32 cellular contexts compared by ENCODE assay signal in the genomic region with DNA sequence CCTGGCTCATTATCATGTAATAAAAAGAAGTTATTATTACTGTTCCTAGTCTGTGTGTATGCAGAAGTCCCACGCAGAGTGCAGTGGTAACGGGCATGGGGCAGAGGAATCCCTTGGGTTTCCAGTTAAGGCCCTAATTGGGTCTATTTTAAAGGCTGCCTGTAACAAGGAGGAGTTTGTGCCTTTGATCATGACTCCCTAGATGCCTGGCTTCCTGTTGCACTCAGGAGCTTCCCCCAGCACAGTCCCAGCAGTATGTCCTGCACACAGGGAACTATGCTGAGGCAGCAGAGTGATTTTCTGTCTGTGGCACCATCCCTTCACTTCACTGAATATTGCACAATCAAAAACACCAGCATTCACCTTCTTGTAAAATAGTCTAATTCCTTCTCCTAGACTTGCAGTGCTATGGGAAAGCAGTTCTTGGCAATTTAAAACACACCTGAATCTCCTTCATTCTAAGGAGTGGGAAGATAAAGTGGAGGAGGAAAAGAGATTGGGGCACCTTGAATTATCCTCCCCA. TPM values are rescaled to one million over a fixed set of nuclear protein-coding genes. Genes with fewer than 3 reads are reported as not detected.
"Had no signal": no experiment of that assay in that cellular context is flagged by ENCODE, and none has a peak within 500 bp of the region (broad histone marks: within the 10 kb centered on the region; RNA-seq: fewer than 3 reads in every experiment).

No MANE protein-coding gene starts in this region.

- FAIRE-seq: astrocyte, keratinocyte, small intestine, TTC549 had no signal

- H3K9me3 ChIP-seq: gastrocnemius medialis, ovary, uterus had no signal

- H3K4me1 ChIP-seq: gastrocnemius medialis, uterus had no signal

- H3K27ac ChIP-seq: brain microvascular endothelial cell, gastrocnemius medialis, ovary, sigmoid colon, uterus, WERI-Rb-1 had no signal

- H3K4me3 ChIP-seq: gastrocnemius medialis, ovary, sigmoid colon, uterus had no signal

- ATAC-seq: activated T-cell treated with anti-CD3 and anti-CD28 coated beads, Interleukin-2, amount 50 U/mL, for 4 hours; activated T-helper 17 cell treated with anti-CD3 and anti-CD28 coated beads, Interleukin-2, amount 50 U/mL, for 72 hours; effector memory CD8-positive, alpha-beta T cell; gastrocnemius medialis; left cardiac atrium; stimulated activated memory B cell treated with anti-CD40 and anti-IgM and Interleukin-4, amounts not matched to agents 10 μg/mL and 1 μg/mL and 100 μg/mL, for 72 hours; stimulated activated naive CD8-positive, alpha-beta T cell treated with anti-CD3 and anti-CD28 coated beads, Interleukin-15, amount 100 ng/mL, for 72 hours had no signal

- H3K36me3 ChIP-seq: brain microvascular endothelial cell, gastrocnemius medialis, ovary, sigmoid colon, uterus, WERI-Rb-1 had no signal

- DNase-seq: activated CD4-positive, alpha-beta memory T cell treated with anti-CD3 and anti-CD28 coated beads, Interleukin-2, amount 10 ng/mL, durations not matched to agents 7 days and 5 days; activated CD4-positive, alpha-beta T cell treated with anti-CD3 and anti-CD28 coated beads, Interleukin-2, amount 10 ng/mL, durations not matched to agents 24 days and 14 days; activated CD4-positive, CD25-positive, alpha-beta regulatory T cell treated with anti-CD3 and anti-CD28 coated beads, Interleukin-2, amount 50 U/mL, for 72 hours; activated gamma-delta T cell treated with Interleukin-2 at 50 U/mL for 16 hours; activated naive CD4-positive, alpha-beta T cell treated with anti-CD3 and anti-CD28 coated beads, Interleukin-2, amount 50 U/mL, for 16 hours; activated T-cell treated with anti-CD3 and anti-CD28 coated beads, Interleukin-2, amount 50 U/mL, for 4 hours; amniotic stem cell; brain microvascular endothelial cell; cortex of kidney; effector memory CD8-positive, alpha-beta T cell; erythroblast; gastrocnemius medialis; glutamatergic neuron; left cardiac atrium; naive B cell; ovary; sigmoid colon; small intestine; stimulated activated CD4-positive, alpha-beta T cell treated with anti-CD3 and anti-CD28 coated beads, Interleukin-1b, Interleukin-23, amount 100 ng/mL, for 48 hours; stimulated activated CD4-positive, alpha-beta T cell treated with anti-CD3 and anti-CD28 coated beads, Interleukin-4, amount 100 ng/mL, for 4 hours; stimulated activated CD8-positive, alpha-beta memory T cell treated with anti-CD3 and anti-CD28 coated beads, Interleukin-4, amount 100 ng/mL, for 48 hours; stimulated activated naive CD8-positive, alpha-beta T cell treated with anti-CD3 and anti-CD28 coated beads, Interleukin-15, amount 100 ng/mL, for 72 hours; substantia nigra; uterus; WERI-Rb-1 had no signal

- H3K27me3 ChIP-seq: brain microvascular endothelial cell, gastrocnemius medialis, ovary, sigmoid colon, uterus had no signal

RNA-seq across cellular contexts. Expression of a gene that starts 22.9 kb away (rescaled TPM):
- total RNA-seq: activated CD4-positive, alpha-beta memory T cell treated with anti-CD3 and anti-CD28 coated beads, Interleukin-2, amount 10 ng/mL, durations not matched to agents 7 days and 5 days; activated CD4-positive, alpha-beta T cell treated with anti-CD3 and anti-CD28 coated beads, Interleukin-2, amount 10 ng/mL, durations not matched to agents 24 days and 14 days; activated T-cell treated with anti-CD3 and anti-CD28 coated beads, Interleukin-2, amount 50 U/mL, for 4 hours; activated T-helper 17 cell treated with anti-CD3 and anti-CD28 coated beads, Interleukin-2, amount 50 U/mL, for 72 hours; chondrocyte; renal cortical epithelial cell had no signal
- polyA plus RNA-seq: keratinocyte had no signal
